In the genomic region with DNA sequence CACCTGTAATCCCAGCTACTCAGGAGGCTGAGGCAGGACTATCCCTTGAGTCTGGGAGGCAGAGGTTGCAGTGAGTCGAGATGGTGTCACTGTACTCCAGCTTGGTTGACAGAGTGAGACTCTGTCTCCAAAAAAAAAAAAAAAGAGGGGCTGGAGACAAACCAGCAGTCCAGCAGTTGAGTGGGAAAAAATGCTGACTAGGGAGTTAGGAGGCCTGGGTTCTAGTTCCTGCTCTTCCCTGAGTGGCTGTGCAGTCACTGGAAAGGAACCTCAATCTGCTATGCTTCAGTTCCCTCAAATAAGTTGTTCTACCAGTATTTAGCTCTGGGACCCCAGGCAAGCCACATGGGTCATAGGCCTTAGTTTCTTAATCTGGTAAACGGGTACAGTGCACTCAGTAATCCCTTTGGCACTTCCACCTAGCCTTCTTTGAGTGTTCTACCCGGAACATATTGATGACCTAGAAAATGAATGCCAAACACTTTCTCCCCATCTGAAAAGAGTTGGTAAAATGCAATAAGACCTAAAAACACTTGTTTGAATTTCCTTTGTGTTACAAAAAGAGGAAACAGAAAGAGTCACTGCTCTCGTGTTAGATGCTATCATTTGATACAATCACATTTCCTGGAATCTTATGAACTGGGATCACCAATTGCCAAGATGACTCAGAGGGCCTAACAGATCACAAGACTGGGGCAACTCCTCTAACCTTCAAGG, we compare ENCODE assay signal across 13 cellular contexts.
DNase-seq lines count a peak whose midpoint lies in the region; ATAC-seq and FAIRE-seq lines count a peak whose summit lies in the region.
"Had no signal": no experiment of that assay in that cellular context is flagged by ENCODE, and none has a peak within 500 bp of the region (broad histone marks: within the 10 kb centered on the region; RNA-seq: fewer than 3 reads in every experiment).

No MANE protein-coding gene starts in this region.

- H3K4me3 Mint-ChIP-seq in naive B cell: peak overlapping the region in 5 of 8 donors; percentile 2 to 29 (median 15)
- H3K4me3 Mint-ChIP-seq: central memory CD8-positive, alpha-beta T cell had no signal

- H3K9me3 Mint-ChIP-seq in naive B cell: peaks cover 0 to 9% (median 1%) of the 10 kb centered on the region in 7 donors
- H3K9me3 Mint-ChIP-seq: central memory CD8-positive, alpha-beta T cell had no signal

- H3K27ac Mint-ChIP-seq in naive B cell: peak overlapping the region in 5 of 6 donors; percentile 3 to 82 (median 28)

- FAIRE-seq in RCC 7860 (lab: Jason Lieb, UNC): peak; percentile 68
- FAIRE-seq: D721Med had no signal

- H3K27ac ChIP-seq in epithelial cell of prostate: peak overlapping the region; percentile 56

- peaks cover 5 to 7% of the 10 kb centered on the region in 2 donors for H3K36me3 Mint-ChIP-seq in naive B cell

- H3K27me3 Mint-ChIP-seq in naive B cell: peaks cover 0 to 18% (median 0%) of the 10 kb centered on the region in 3 donors
- H3K27me3 Mint-ChIP-seq: central memory CD8-positive, alpha-beta T cell had no signal

- ATAC-seq in naive B cell (ENCODE audit: low read depth in 2 of 2) (no peak), GM21381 (IDR thresholded peaks at IDR 0.05; ENCODE audit: unreplicated experiment) (no peak), HG02973 (IDR thresholded peaks at IDR 0.05; ENCODE audit: unreplicated experiment) (no peak)

- peaks cover 29 to 58% (median 47%) of the 10 kb centered on the region in 3 donors for H3K4me1 Mint-ChIP-seq in naive B cell

- DNase-seq in EH (ENCODE audit: low read depth) (peak; percentile 82), RCC 7860 (ENCODE audit: low spot score) (peak; percentile 30), epithelial cell of prostate (ENCODE audit: low read depth, low spot score) (peak; percentile 41), naive B cell (no peak), NCI-H82 (lab: John Stamatoyannopoulos, UW) (no peak)
- no peak for DNase-seq in stimulated activated CD4-positive, alpha-beta T cell treated with anti-CD3 and anti-CD28 coated beads, Interleukin-4, amount 100 ng/mL, for 1 hour
- DNase-seq: activated effector memory CD4-positive, alpha-beta T cell treated with Interleukin-2 at 50 U/mL for 16 hours; SIG-M5; substantia nigra had no signal

Comparison
In these comparisons a context has a peak if more than half of its experiments do, and no peak if none do; other contexts are left out.
1. DNase-seq: peak in EH (single experiment), RCC 7860 (single experiment) and epithelial cell of prostate (single experiment); none in naive B cell (single experiment), stimulated activated CD4-positive, alpha-beta T cell treated with anti-CD3 and anti-CD28 coated beads, Interleukin-4, amount 100 ng/mL, for 1 hour (single experiment) and NCI-H82 (single experiment).